ENCODE assay signal across 8 cellular contexts in genomic region chr4:113760852-113761681, GRCh38. TPM values are rescaled to one million over a fixed set of nuclear protein-coding genes. Genes with fewer than 3 reads are reported as not detected.
A peak's percentile ranks its signal among the peaks of the same experiment; 100 is the strongest.
DNase-seq lines count a peak whose midpoint lies in the region; ATAC-seq and TF ChIP-seq lines count a peak whose summit lies in the region.

No MANE protein-coding gene starts in this region.

- H3K36me3 Mint-ChIP-seq in MCF 10A (ENCODE audit: insufficient read depth, unreplicated experiment), result peaks cover 21% of the 10 kb centered on the region

- H3K27ac Mint-ChIP-seq in MCF 10A (ENCODE audit: low read depth, unreplicated experiment), result peak overlapping the region; percentile 96

- peaks cover 27% of the 10 kb centered on the region for H3K27me3 ChIP-seq in iPS-18a (ENCODE audit: control insufficient read depth, insufficient read depth, low read length)

- BruUV-seq in MCF 10A (replicated peaks; lab: Mats Ljungman, UMichigan), result no TSS peak

- no peak overlapping the region for H3K27ac ChIP-seq in iPS-18a (ENCODE audit: low read length)

- H3K4me3 ChIP-seq in iPS-18a (ENCODE audit: low read length) (peak overlapping the region; percentile 95), skeletal muscle cell (ENCODE audit: low read depth, low read length) (peak overlapping the region; percentile 99)

- TF ChIP-seq CTCF in MCF 10A (IDR thresholded peaks at IDR 0.05; ENCODE audit: unreplicated experiment), result no peak

- ATAC-seq in GM21528 (IDR thresholded peaks at IDR 0.05; ENCODE audit: low FRiP score, unreplicated experiment), result peak; percentile 31

- peaks cover 13% of the 10 kb centered on the region for H3K4me1 Mint-ChIP-seq in MCF 10A (ENCODE audit: insufficient read depth, unreplicated experiment)

- intact Hi-C loops in MCF 10A (cut with micrococcal nuclease), result loop anchor here (1.0 to 5.0 kb wide), 8 partner anchors 196 to 617 kb away; no protein-coding TSS in a partner anchor

- H3K4me3 Mint-ChIP-seq in MCF 10A (ENCODE audit: unreplicated experiment), result peak overlapping the region; percentile 99

- H3K9me3 Mint-ChIP-seq in MCF 10A (ENCODE audit: unreplicated experiment), result no peaks in the 10 kb centered on the region

- in situ Hi-C loops in G401 (cut with HindIII; ENCODE audit: low sequenced_read_pairs), result no loop called here
- in situ Hi-C loops in KBM-7 (cut with MboI; ENCODE audit: low pct_unique_long_range_greater_than_20kb, low sequenced_read_pairs), result no loop called here

- no peaks in the 10 kb centered on the region for H3K9me3 ChIP-seq in iPS-18a (ENCODE audit: control insufficient read depth, low read depth, low read length)

- H3K27me3 Mint-ChIP-seq in MCF 10A (ENCODE audit: insufficient read depth, unreplicated experiment), result no peaks in the 10 kb centered on the region

- DNase-seq in G401 (ENCODE audit: low spot score), result peak; percentile 67
- DNase-seq in KBM-7, result peak; percentile 21
- peak; percentile 17 for DNase-seq in T-helper 22 cell (ENCODE audit: low read depth)
- DNase-seq in MCF 10A (ENCODE audit: unreplicated experiment), result peak; percentile 83
- DNase-seq in skeletal muscle cell (ENCODE audit: low read depth), result no peak
- no peak for DNase-seq in NCI-H128 (lab: John Stamatoyannopoulos, UW; ENCODE audit: unreplicated experiment)

- H3K36me3 ChIP-seq in iPS-18a (ENCODE audit: control insufficient read depth, low read depth, low read length), result no peaks in the 10 kb centered on the region

- CTCF ChIA-PET in MCF 10A (lab: Yijun Ruan, JAX), result interaction anchor here (0.7 to 1.5 kb wide), 6 partner anchors 105 to 366 kb away, joined by 3 to 9 read pairs (median 4); no protein-coding TSS in a partner anchor

- H3K9ac ChIP-seq in iPS-18a (ENCODE audit: low read length), result peak overlapping the region; percentile 88

- POLR2A ChIA-PET in MCF 10A (lab: Yijun Ruan, JAX), result interaction anchor here (0.6 to 3.5 kb wide), 21 partner anchors 12 to 504 kb away, joined by 3 to 40 read pairs (median 3); partner anchors contain the start of gene ARSJ

- H3K4me1 ChIP-seq in iPS-18a (ENCODE audit: control insufficient read depth, low read depth, low read length), result peaks cover 16% of the 10 kb centered on the region

RNA-seq across cellular contexts. Expression of gene CAMK2D, which starts 0.5 kb away (rescaled TPM):
- 55.1 and 65.9 TPM in 2 replicates for total RNA-seq in G401 (2014; rRNA removed; shearing (Covaris generic))
- 32.1 and 55.1 TPM in 2 replicates for total RNA-seq in MCF 10A (2022)

Comparison
In these comparisons a context has a peak if more than half of its experiments do, and no peak if none do; other contexts are left out.
1. DNase-seq: peak in G401 (single experiment), KBM-7 (single experiment), T-helper 22 cell (single experiment) and MCF 10A (single experiment); none in skeletal muscle cell (single experiment) and NCI-H128 (single experiment).